10 cellular contexts compared by ENCODE assay signal in the genomic region with DNA sequence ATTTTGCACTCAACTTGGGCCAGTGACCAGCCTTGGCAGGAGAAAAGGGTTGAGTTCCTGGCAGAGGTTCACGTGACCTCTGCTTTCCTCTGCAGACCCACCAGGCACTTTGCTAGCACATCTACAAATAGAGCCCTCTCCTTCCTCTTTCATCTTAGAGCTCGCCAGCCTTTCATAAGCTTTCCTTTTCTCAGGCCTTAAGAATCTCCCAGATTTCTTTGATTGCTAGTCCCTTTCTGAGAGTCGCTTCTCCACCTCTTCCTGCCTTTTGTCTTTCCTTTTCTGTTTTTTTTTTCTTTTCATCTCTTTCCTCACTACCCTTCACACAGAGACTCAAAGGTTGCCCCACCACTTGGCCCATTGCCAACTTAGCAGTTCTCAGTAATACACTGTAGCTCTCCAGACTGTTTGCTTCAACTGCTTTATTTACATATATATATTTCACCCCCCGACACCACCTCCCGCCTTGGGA.
DNase-seq lines count a peak whose midpoint lies in the region; ATAC-seq and TF ChIP-seq lines count a peak whose summit lies in the region.
"Had no signal": no experiment of that assay in that cellular context is flagged by ENCODE, and none has a peak within 500 bp of the region (broad histone marks: within the 10 kb centered on the region; RNA-seq: fewer than 3 reads in every experiment).

No MANE protein-coding gene starts in this region.

- H3K27me3 ChIP-seq in adipocyte (replicated peaks; ENCODE audit: control insufficient read depth, insufficient read depth, low read length) (no peaks in the 10 kb centered on the region), left lung (no peaks in the 10 kb centered on the region)
- H3K27me3 ChIP-seq: SJSA1 had no signal

- ATAC-seq in left lung (peak; percentile 36), GM19463 (IDR thresholded peaks at IDR 0.05; ENCODE audit: unreplicated experiment) (no peak), HG03097 (IDR thresholded peaks at IDR 0.05; ENCODE audit: low FRiP score, unreplicated experiment) (no peak)

- peaks cover 9% of the 10 kb centered on the region for H3K4me1 ChIP-seq in adipocyte (ENCODE audit: control insufficient read depth, insufficient read depth, low read length)
- peaks cover 0 to 6% of the 10 kb centered on the region in 2 donors for H3K4me1 ChIP-seq in left lung
- H3K4me1 ChIP-seq: SJSA1 had no signal

- intact Hi-C loops in left lung (cut with DNase I), result no loop called here

- no peak overlapping the region for H3K27ac ChIP-seq in left lung
- H3K27ac ChIP-seq: SJSA1 had no signal

- H3K9ac ChIP-seq in adipocyte (ENCODE audit: low read length), result no peak overlapping the region

- TF ChIP-seq CTCF in left lung (IDR thresholded peaks at IDR 0.05) (no peak), GM10266 (IDR thresholded peaks at IDR 0.05; ENCODE audit: control insufficient read depth, insufficient read depth, low read depth, missing control alignments) (no peak)

- H3K36me3 ChIP-seq in adipocyte (ENCODE audit: control insufficient read depth, insufficient read depth, low read length, severe bottlenecking), result no peaks in the 10 kb centered on the region
- no peaks in the 10 kb centered on the region for H3K36me3 ChIP-seq in left lung
- H3K36me3 ChIP-seq: SJSA1 had no signal

- no peaks in the 10 kb centered on the region for H3K9me3 ChIP-seq in adipocyte (ENCODE audit: control insufficient read depth, low read length)
- peaks cover 0 to 8% of the 10 kb centered on the region in 2 donors for H3K9me3 ChIP-seq in left lung
- H3K9me3 ChIP-seq: SJSA1 had no signal

- peak; percentile 32 for DNase-seq in COR-L47 (lab: John Stamatoyannopoulos, UW)
- DNase-seq in NCI-H1092 (lab: John Stamatoyannopoulos, UW), result peak; percentile 50
- DNase-seq in adipocyte (ENCODE audit: low read depth), result peak; percentile 1
- DNase-seq in left lung, result no peak
- DNase-seq in GM10266 (ENCODE audit: extremely low spot score), result no peak
- no peak for DNase-seq in EL
- DNase-seq: stimulated activated naive CD4-positive, alpha-beta T cell treated with Interleukin-2 at 50 U/mL for 16 hours had no signal

- H3K4me3 ChIP-seq in adipocyte (ENCODE audit: low read length), result no peak overlapping the region
- H3K4me3 ChIP-seq in left lung, result no peak overlapping the region
- H3K4me3 ChIP-seq: SJSA1 had no signal

Comparison
In these comparisons a context has a peak if more than half of its experiments do, and no peak if none do; other contexts are left out.
1. DNase-seq: peak in COR-L47 (single experiment), NCI-H1092 (single experiment) and adipocyte (single experiment); none in left lung (0 of 2), GM10266 (single experiment) and EL (single experiment).